In genomic region chrX:153699784-153700371, GRCh38 we compare ENCODE assay signal across 7 cellular contexts. TPM values are rescaled to one million over a fixed set of nuclear protein-coding genes. Genes with fewer than 3 reads are reported as not detected.
"Had no signal": no experiment of that assay in that cellular context is flagged by ENCODE, and none has a peak within 500 bp of the region (broad histone marks: within the 10 kb centered on the region; RNA-seq: fewer than 3 reads in every experiment).

No MANE protein-coding gene starts in this region.

RNA-seq across cellular contexts. Expression of gene PNCK, which starts 26.3 kb away (rescaled TPM):
- total RNA-seq: naive thymus-derived CD8-positive, alpha-beta T cell; SJCRH30 had no signal
- polyA plus RNA-seq: immature natural killer cell; naive thymus-derived CD8-positive, alpha-beta T cell had no signal

RNA-seq across cellular contexts. Expression of gene DUSP9, which starts 52.9 kb away (rescaled TPM):
- total RNA-seq: activated CD4-positive, alpha-beta memory T cell treated with anti-CD3 and anti-CD28 coated beads, Interleukin-2, amount 10 ng/mL, durations not matched to agents 7 days and 5 days; activated naive CD8-positive, alpha-beta T cell treated with anti-CD3 and anti-CD28 coated beads, Interleukin-2, amount 10 ng/mL, durations not matched to agents 7 days and 5 days; activated T-cell treated with anti-CD3 and anti-CD28 coated beads, Interleukin-2, amount 50 U/mL, for 72 hours; mononuclear cell; naive thymus-derived CD8-positive, alpha-beta T cell had no signal
- polyA plus RNA-seq: immature natural killer cell; naive thymus-derived CD8-positive, alpha-beta T cell had no signal
